In genomic region chr2:123732563-123732962, GRCh38 we compare ENCODE assay signal across 20 cellular contexts.
DNase-seq lines count a peak whose midpoint lies in the region; ATAC-seq, FAIRE-seq and TF ChIP-seq lines count a peak whose summit lies in the region.
"Had no signal": no experiment of that assay in that cellular context is flagged by ENCODE, and none has a peak within 500 bp of the region (broad histone marks: within the 10 kb centered on the region; RNA-seq: fewer than 3 reads in every experiment).

No MANE protein-coding gene starts in this region.

- no peak for TF ChIP-seq CTCF in LNCaP clone FGC (IDR thresholded peaks at IDR 0.05; ENCODE audit: control insufficient read depth, extremely low read depth, insufficient read depth)

- peak; percentile 92 for FAIRE-seq in islet of Langerhans (lab: Jason Lieb, UNC)
- FAIRE-seq: HepG2 had no signal

- H3K4me3 ChIP-seq in LNCaP clone FGC (ENCODE audit: low read depth, low read length), result no peak overlapping the region
- H3K4me3 ChIP-seq: PC-9 had no signal

- DNase-seq in DMS153 treated with DMSO at 0.1 percent for 48 hours (lab: John Stamatoyannopoulos, UW; ENCODE audit: unreplicated experiment) (peak; percentile 51), LNCaP clone FGC (ENCODE audit: low read depth) (peak; percentile 62), NCI-H2196 treated with DMSO at 0.1 percent for 48 hours (lab: John Stamatoyannopoulos, UW; ENCODE audit: unreplicated experiment) (peak; percentile 79), NCI-H2227 treated with DMSO at 0.1 percent for 48 hours (lab: John Stamatoyannopoulos, UW) (no peak), RPMI8226 (no peak)
- DNase-seq: ACHN, Caco-2, DMS79, HCEC 1CT, NCI-H187, NCI-H446 treated with DMSO at 0.1 percent for 48 hours, Right ventricle myocardium superior, SK-N-SH, T-cell, T-helper 9 cell had no signal

- ATAC-seq in GM18907 (IDR thresholded peaks at IDR 0.05; ENCODE audit: unreplicated experiment), result no peak
- no peak for ATAC-seq in HG02610 (IDR thresholded peaks at IDR 0.05; ENCODE audit: unreplicated experiment)
- ATAC-seq: HepG2, T-cell had no signal

Comparison
In these comparisons a context has a peak if more than half of its experiments do, and no peak if none do; other contexts are left out.
1. DNase-seq: peak in DMS153 treated with DMSO at 0.1 percent for 48 hours (single experiment), LNCaP clone FGC (single experiment) and NCI-H2196 treated with DMSO at 0.1 percent for 48 hours (single experiment); none in NCI-H2227 treated with DMSO at 0.1 percent for 48 hours (single experiment) and RPMI8226 (single experiment).